In genomic region chr17:46977348-46977747, GRCh38 we compare ENCODE assay signal across 8 cellular contexts. TPM values are rescaled to one million over a fixed set of nuclear protein-coding genes. Genes with fewer than 3 reads are reported as not detected.
DNase-seq lines count a peak whose midpoint lies in the region; ATAC-seq and TF ChIP-seq lines count a peak whose summit lies in the region.

No MANE protein-coding gene starts in this region.

- TF ChIP-seq CTCF in cardiac fibroblast (IDR thresholded peaks at IDR 0.05; ENCODE audit: low read depth, low read length), result peak; percentile 16
- peak; percentile 40 for TF ChIP-seq CTCF in neural cell (IDR thresholded peaks at IDR 0.05; ENCODE audit: poor library complexity, severe bottlenecking)

- H3K9ac ChIP-seq in neural cell (ENCODE audit: low read length), result no peak overlapping the region

- peaks cover 13 to 24% (median 15%) of the 10 kb centered on the region in 3 donors for H3K27me3 Mint-ChIP-seq in immature natural killer cell (ENCODE audit: low read depth in 3 of 3)

- H3K4me3 ChIP-seq in cardiac fibroblast (replicated peaks in 1 of 2; ENCODE audit: low read depth in 2 of 2, low read length in 2 of 2) (no peak overlapping the region), neural cell (ENCODE audit: low read length) (peak overlapping the region; percentile 76)

- ATAC-seq in GM21825 (IDR thresholded peaks at IDR 0.05; ENCODE audit: unreplicated experiment), result no peak

- peaks cover 34% of the 10 kb centered on the region for H3K27me3 ChIP-seq in neural cell (ENCODE audit: insufficient read depth, low read depth, low read length)

- no peaks in the 10 kb centered on the region for H3K36me3 ChIP-seq in neural cell (ENCODE audit: insufficient read depth, low read length)

- peak overlapping the region in 2 of 5 donors; percentile 64 to 81 for H3K4me3 Mint-ChIP-seq in immature natural killer cell

- no peaks in the 10 kb centered on the region for H3K9me3 Mint-ChIP-seq in immature natural killer cell

- H3K4me1 Mint-ChIP-seq in immature natural killer cell, result peaks cover 8 to 17% of the 10 kb centered on the region in 2 donors

- H3K27ac Mint-ChIP-seq in immature natural killer cell, result no peak overlapping the region

- H4K20me1 ChIP-seq in neural cell (ENCODE audit: insufficient read depth), result no peaks in the 10 kb centered on the region

- no peaks in the 10 kb centered on the region for H3F3A ChIP-seq in neural cell (ENCODE audit: insufficient read depth, low read length, poor library complexity, severe bottlenecking)

- no peaks in the 10 kb centered on the region for H3K9me2 ChIP-seq in neural cell (ENCODE audit: insufficient read depth, low read length)

- no peak overlapping the region for H3K27ac ChIP-seq in neural cell (ENCODE audit: low read length)

- TF ChIP-seq RAD21 in neural cell (conservative IDR thresholded peaks at IDR 0.05), result no peak

- no peaks in the 10 kb centered on the region for H3K9me3 ChIP-seq in neural cell (ENCODE audit: low read length)

- no peaks in the 10 kb centered on the region for H3K79me2 ChIP-seq in neural cell (replicated peaks; ENCODE audit: insufficient read depth, low read length)

- H2AFZ ChIP-seq in neural cell (ENCODE audit: low read depth, low read length), result no peak overlapping the region

- H3K36me3 Mint-ChIP-seq in immature natural killer cell, result peaks cover 5 to 12% (median 8%) of the 10 kb centered on the region in 3 donors

- DNase-seq in EL (peak; percentile 45), NCI-H1694 (lab: John Stamatoyannopoulos, UW) (peak; percentile 85), cardiac fibroblast (ENCODE audit: low read depth in 2 of 2) (peak in 1 of 2 donors; percentile 27), immature natural killer cell (no peak), GM19238 (ENCODE audit: insufficient read length, low spot score) (no peak), KG1 (lab: John Stamatoyannopoulos, UW) (no peak)

- no peak overlapping the region for H3K4me2 ChIP-seq in neural cell (ENCODE audit: low read length)

- no peak for TF ChIP-seq EP300 in neural cell (conservative IDR thresholded peaks at IDR 0.05; ENCODE audit: poor library complexity, severe bottlenecking)

TF ChIP-seq in neural cell, 6 proteins besides CTCF, POLR2A, EP300 and RAD21:
- TF ChIP-seq TAF1 (IDR thresholded peaks at IDR 0.05; ENCODE audit: low read depth) (no peak), POLR2AphosphoS5 (IDR thresholded peaks at IDR 0.05) (no peak), EZH2 (IDR thresholded peaks at IDR 0.05; ENCODE audit: borderline replicate concordance, insufficient read depth, low read length, poor library complexity, severe bottlenecking) (no peak), MXI1 (conservative IDR thresholded peaks at IDR 0.05; ENCODE audit: poor library complexity, severe bottlenecking) (no peak), SMC3 (conservative IDR thresholded peaks at IDR 0.05; ENCODE audit: poor library complexity) (no peak), REST (IDR thresholded peaks at IDR 0.05; ENCODE audit: borderline replicate concordance) (no peak)
TF ChIP-seq in neural cell: peak in this region for 0.

RNA-seq across cellular contexts. Expression of gene RPRML, which starts 1.7 kb away (rescaled TPM):
- polyA plus RNA-seq in neural cell (4.7 and 9.8 TPM in 2 replicates), immature natural killer cell (not detected)
- 2.2 and 2.8 TPM in 2 replicates for polyA minus RNA-seq in neural cell

RNA-seq across cellular contexts. Expression of gene GOSR2, which starts 54.4 kb away (rescaled TPM):
- polyA plus RNA-seq in neural cell, result 41.4 and 47.5 TPM in 2 replicates
- polyA minus RNA-seq in neural cell, result 66.5 and 70.7 TPM in 2 replicates
- 10 to 100 TPM; 36.9 to 62.4 (median 57.6) TPM for polyA plus RNA-seq in immature natural killer cell

Comparison
In these comparisons a context has a peak if more than half of its experiments do, and no peak if none do; other contexts are left out.
1. DNase-seq: peak in EL (single experiment) and NCI-H1694 (single experiment); none in immature natural killer cell (0 of 3), GM19238 (single experiment) and KG1 (single experiment).